3 cellular contexts compared by ENCODE assay signal in genomic region chr11:15308840-15309239, GRCh38.
"Had no signal": no experiment of that assay in that cellular context is flagged by ENCODE, and none has a peak within 500 bp of the region (broad histone marks: within the 10 kb centered on the region; RNA-seq: fewer than 3 reads in every experiment).

No MANE protein-coding gene starts in this region.

- DNase-seq: GDM1, GF-D8 had no signal

- ATAC-seq: GM12878 had no signal

- H3K4me3 ChIP-seq: GM12878 had no signal
